ENCODE assay signal across 8 cellular contexts in the genomic region with DNA sequence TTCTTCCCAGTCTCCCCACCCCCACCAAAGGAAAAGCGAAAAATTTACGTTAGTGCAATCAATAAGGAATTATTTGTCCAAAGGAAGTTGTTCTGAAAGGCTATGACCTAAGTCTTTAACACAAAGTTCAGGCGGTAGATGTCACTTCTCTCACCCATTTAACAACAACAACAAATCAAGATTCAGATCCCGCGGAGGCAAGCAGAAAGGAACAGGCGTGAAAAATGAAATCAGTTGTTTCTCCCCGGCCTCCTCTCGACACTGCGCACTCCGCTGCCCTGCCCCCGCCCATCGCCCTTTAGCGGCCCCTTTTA. TPM values are rescaled to one million over a fixed set of nuclear protein-coding genes. Genes with fewer than 3 reads are reported as not detected.
DNase-seq lines count a peak whose midpoint lies in the region; ATAC-seq and TF ChIP-seq lines count a peak whose summit lies in the region.

No MANE protein-coding gene starts in this region.

- DNase-seq in GM12864 (ENCODE audit: low read depth) (peak; percentile 47), kidney epithelial cell (ENCODE audit: low read depth) (no peak), substantia nigra (lab: John Stamatoyannopoulos, UW) (peak in 1 of 49 donors; percentile 53), SK-N-DZ (ENCODE audit: low spot score) (no peak), NCI-H748 (lab: John Stamatoyannopoulos, UW; ENCODE audit: unreplicated experiment) (no peak)

- no peak for TF ChIP-seq CTCF in GM12864 (IDR thresholded peaks at IDR 0.05; ENCODE audit: low read depth, low read length, missing control alignments)
- no peak for TF ChIP-seq CTCF in kidney epithelial cell (IDR thresholded peaks at IDR 0.05; ENCODE audit: insufficient read depth, low read length, poor library complexity, severe bottlenecking)

- ATAC-seq in HG02938 (IDR thresholded peaks at IDR 0.05; ENCODE audit: unreplicated experiment) (peak; percentile 27), HG02973 (IDR thresholded peaks at IDR 0.05; ENCODE audit: unreplicated experiment) (no peak)

- no peaks in the 10 kb centered on the region for H3K36me3 ChIP-seq in kidney epithelial cell (ENCODE audit: control insufficient read depth, insufficient read depth, low read length)

- H3K27me3 ChIP-seq in kidney epithelial cell (ENCODE audit: control insufficient read depth, insufficient read depth, low read length): no peaks in the 10 kb centered on the region

- H3K27ac ChIP-seq in angular gyrus (ENCODE audit: low read depth, low read length) (peak overlapping the region; percentile 90), substantia nigra (ENCODE audit: low read depth, low read length, poor library complexity, severe bottlenecking) (peak overlapping the region; percentile 76)

- H3K4me3 ChIP-seq in GM12864 (ENCODE audit: low read depth, low read length): peak overlapping the region; percentile 88
- H3K4me3 ChIP-seq in kidney epithelial cell (ENCODE audit: low read depth, low read length): peak overlapping the region; percentile 75

RNA-seq across cellular contexts. Expression of a gene that starts 1.4 kb away (rescaled TPM):
- total RNA-seq in kidney epithelial cell: 7.6 and 7.9 TPM in 2 replicates
- 20.9 and 33.2 TPM in 2 replicates for polyA plus RNA-seq in SK-N-DZ (2014; cell fraction: cytosol; rRNA removed)
- polyA plus RNA-seq in SK-N-DZ (2014; cell fraction: nucleus; rRNA removed): 6.9 and 14.3 TPM in 2 replicates
